19 cellular contexts compared by ENCODE assay signal in genomic region chr3:177062052-177062732, GRCh38.
DNase-seq lines count a peak whose midpoint lies in the region; ATAC-seq and TF ChIP-seq lines count a peak whose summit lies in the region.
"Had no signal": no experiment of that assay in that cellular context is flagged by ENCODE, and none has a peak within 500 bp of the region (broad histone marks: within the 10 kb centered on the region; RNA-seq: fewer than 3 reads in every experiment).

No MANE protein-coding gene starts in this region.

- H3K4me1 Mint-ChIP-seq in Calu3 (ENCODE audit: low read depth, unreplicated experiment) = no peaks in the 10 kb centered on the region
- peaks cover 16% of the 10 kb centered on the region for H3K4me1 Mint-ChIP-seq in memory B cell

- no peak overlapping the region for H3K27ac ChIP-seq in KMS-11
- H3K27ac ChIP-seq: gastroesophageal sphincter, lower lobe of right lung, RWPE1, thoracic aorta had no signal

- no peak overlapping the region for H2AFZ ChIP-seq in KMS-11 (ENCODE audit: low read depth)

- CTCF ChIA-PET in Calu3 (lab: Charles Lee) = no interaction called here

- TSS peak; percentile 11 for BruUV-seq in Calu3 (replicated peaks; lab: Mats Ljungman, UMichigan)

- H3K9me3 Mint-ChIP-seq in Calu3 (ENCODE audit: low read depth, unreplicated experiment) (no peaks in the 10 kb centered on the region), memory B cell (no peaks in the 10 kb centered on the region)
- H3K9me3 Mint-ChIP-seq: activated T-helper 1 cell treated with anti-CD3 and anti-CD28 coated beads, Interleukin-12 subunit alpha, Interleukin-12 subunit beta, Interleukin-2, Interleukin-4 antibody, amounts not matched to agents 30 ng/mL and 10 ng/mL and 1 ng/mL, durations not matched to agents 14 hours and 24 hours and 36 hours; stimulated activated naive B cell treated with anti-CD40 and anti-IgM and Interleukin-4, amounts not matched to agents 10 μg/mL and 1 μg/mL and 100 μg/mL, for 72 hours had no signal

- H3K4me3 ChIP-seq in KMS-11 (IDR thresholded peaks at IDR 0.05; ENCODE audit: insufficient read depth, low read depth, low read length) (peak overlapping the region; percentile 8), lower leg skin (ENCODE audit: low read depth, poor library complexity, severe bottlenecking) (no peak overlapping the region)
- H3K4me3 ChIP-seq: gastroesophageal sphincter, lower lobe of right lung, smooth muscle cell, thoracic aorta had no signal

- H3K36me3 Mint-ChIP-seq in Calu3 (ENCODE audit: insufficient read depth, unreplicated experiment) = peaks cover 6% of the 10 kb centered on the region
- H3K36me3 Mint-ChIP-seq in memory B cell = peaks cover 12% of the 10 kb centered on the region

- H3K4me2 ChIP-seq in KMS-11 = no peak overlapping the region; the same call in 1 of the 2 replicates
- H3K4me2 ChIP-seq: smooth muscle cell had no signal

- no peak for TF ChIP-seq CTCF in Calu3 (IDR thresholded peaks at IDR 0.05; ENCODE audit: unreplicated experiment)
- no peak for TF ChIP-seq CTCF in KMS-11 (conservative IDR thresholded peaks at IDR 0.05; ENCODE audit: low read depth, low read length)
- TF ChIP-seq CTCF in lower leg skin (IDR thresholded peaks at IDR 0.05) = no peak

- DNase-seq in Calu3 (no peak), amniotic epithelial cell (ENCODE audit: low read depth) (peak; percentile 19), memory B cell (ENCODE audit: low spot score in 2 of 2) (no peak), lower leg skin (ENCODE audit: low spot score in 2 of 2) (no peak), COLO668 (lab: John Stamatoyannopoulos, UW; ENCODE audit: unreplicated experiment) (no peak)
- DNase-seq: activated naive CD4-positive, alpha-beta T cell treated with anti-CD3 and anti-CD28 coated beads, Interleukin-2, amount 50 U/mL, for 16 hours; islet precursor cell; lower lobe of right lung; NCI-H1436; NCI-H524 treated with DMSO at 0.1 percent for 48 hours; stimulated activated CD4-positive, alpha-beta T cell treated with anti-CD3 and anti-CD28 coated beads, Interleukin-2, amount 100 ng/mL, for 48 hours; stimulated activated naive B cell treated with anti-CD40 and anti-IgM and Interleukin-4, amounts not matched to agents 10 μg/mL and 1 μg/mL and 100 μg/mL, for 72 hours had no signal

- H3K27me3 ChIP-seq in KMS-11 (ENCODE audit: insufficient read depth, low read depth) = no peaks in the 10 kb centered on the region
- H3K27me3 ChIP-seq: gastroesophageal sphincter had no signal

- peaks cover 32% of the 10 kb centered on the region for H4K20me1 ChIP-seq in KMS-11 (ENCODE audit: insufficient read depth)

- H3K79me2 ChIP-seq in KMS-11 (ENCODE audit: insufficient read depth, low read depth) = peaks cover 100% of the 10 kb centered on the region

- no peak overlapping the region for H3K4me3 Mint-ChIP-seq in Calu3 (ENCODE audit: low read depth, unreplicated experiment)
- no peak overlapping the region for H3K4me3 Mint-ChIP-seq in memory B cell
- H3K4me3 Mint-ChIP-seq: activated T-helper 1 cell treated with anti-CD3 and anti-CD28 coated beads, Interleukin-12 subunit alpha, Interleukin-12 subunit beta, Interleukin-2, Interleukin-4 antibody, amounts not matched to agents 30 ng/mL and 10 ng/mL and 1 ng/mL, durations not matched to agents 14 hours and 24 hours and 36 hours; stimulated activated naive B cell treated with anti-CD40 and anti-IgM and Interleukin-4, amounts not matched to agents 10 μg/mL and 1 μg/mL and 100 μg/mL, for 72 hours had no signal

- no peak overlapping the region for H3K27ac Mint-ChIP-seq in Calu3 (ENCODE audit: unreplicated experiment)
- peak overlapping the region; percentile 65 for H3K27ac Mint-ChIP-seq in memory B cell
- H3K27ac Mint-ChIP-seq: activated T-helper 1 cell treated with anti-CD3 and anti-CD28 coated beads, Interleukin-12 subunit alpha, Interleukin-12 subunit beta, Interleukin-2, Interleukin-4 antibody, amounts not matched to agents 30 ng/mL and 10 ng/mL and 1 ng/mL, durations not matched to agents 14 hours and 24 hours and 36 hours; stimulated activated naive B cell treated with anti-CD40 and anti-IgM and Interleukin-4, amounts not matched to agents 10 μg/mL and 1 μg/mL and 100 μg/mL, for 72 hours had no signal

- intact Hi-C loops in Calu3 (cut with micrococcal nuclease; ENCODE audit: unreplicated experiment) = no loop called here
- intact Hi-C loops in lower leg skin (cut with DNase I; ENCODE audit: low total_unique reads) = no loop called here

- ATAC-seq in memory B cell (ENCODE audit: low read depth) (no peak), GM19351 (IDR thresholded peaks at IDR 0.05; ENCODE audit: unreplicated experiment) (no peak)
- ATAC-seq: gastroesophageal sphincter; lower lobe of right lung; stimulated activated naive B cell treated with anti-CD40 and anti-IgM and Interleukin-4, amounts not matched to agents 10 μg/mL and 1 μg/mL and 100 μg/mL, for 72 hours had no signal

- no peak overlapping the region for H3K9ac ChIP-seq in KMS-11

- H3K36me3 ChIP-seq in KMS-11 (ENCODE audit: insufficient read depth) = peaks cover 6% of the 10 kb centered on the region; the same call in 1 of the 2 replicates
- H3K36me3 ChIP-seq: gastroesophageal sphincter, lower lobe of right lung, thoracic aorta had no signal

- no peak for TF ChIP-seq POLR2A in lower leg skin (IDR thresholded peaks at IDR 0.05)

- H3K27me3 Mint-ChIP-seq in Calu3 (ENCODE audit: unreplicated experiment) (no peaks in the 10 kb centered on the region), memory B cell (no peaks in the 10 kb centered on the region)
- H3K27me3 Mint-ChIP-seq: stimulated activated naive B cell treated with anti-CD40 and anti-IgM and Interleukin-4, amounts not matched to agents 10 μg/mL and 1 μg/mL and 100 μg/mL, for 72 hours had no signal

- 92 to 94% methylated on average over 2 of the region's 2 CpGs for WGBS in lower leg skin, 2 donors

- H3K4me1 ChIP-seq in KMS-11 (ENCODE audit: low read depth, poor library complexity, severe bottlenecking) = peaks cover 95% of the 10 kb centered on the region
